9 cellular contexts compared by ENCODE assay signal in genomic region chr14:22112004-22112403, GRCh38.
DNase-seq lines count a peak whose midpoint lies in the region; ATAC-seq and TF ChIP-seq lines count a peak whose summit lies in the region.
"Had no signal": no experiment of that assay in that cellular context is flagged by ENCODE, and none has a peak within 500 bp of the region (broad histone marks: within the 10 kb centered on the region; RNA-seq: fewer than 3 reads in every experiment).

No MANE protein-coding gene starts in this region.

- peak overlapping the region; percentile 93 for H3K27ac Mint-ChIP-seq in activated naive CD8-positive, alpha-beta T cell
- H3K27ac Mint-ChIP-seq in nephron progenitor cell, result no peak overlapping the region

- H3K9me3 Mint-ChIP-seq in activated naive CD8-positive, alpha-beta T cell (ENCODE audit: low read depth), result no peaks in the 10 kb centered on the region
- H3K9me3 Mint-ChIP-seq in nephron progenitor cell, result no peaks in the 10 kb centered on the region

- H3K4me2 ChIP-seq in OCI-LY3 (ENCODE audit: low read length), result peak overlapping the region; percentile 44

- H3K27ac ChIP-seq in OCI-LY3 (ENCODE audit: low read length), result no peak overlapping the region
- H3K27ac ChIP-seq in gastrocnemius medialis, result no peak overlapping the region

- no peaks in the 10 kb centered on the region for H3K36me3 Mint-ChIP-seq in activated naive CD8-positive, alpha-beta T cell
- H3K36me3 Mint-ChIP-seq in nephron progenitor cell (ENCODE audit: low read depth), result no peaks in the 10 kb centered on the region

- H3K4me1 Mint-ChIP-seq in activated naive CD8-positive, alpha-beta T cell (ENCODE audit: low read depth), result peaks cover 17% of the 10 kb centered on the region
- no peaks in the 10 kb centered on the region for H3K4me1 Mint-ChIP-seq in nephron progenitor cell

- H4K20me1 ChIP-seq in OCI-LY3 (ENCODE audit: insufficient read depth, low read length), result no peaks in the 10 kb centered on the region

- no peaks in the 10 kb centered on the region for H3K27me3 ChIP-seq in GM06990 (replicated peaks; ENCODE audit: control insufficient read depth, insufficient read depth, low read length)
- H3K27me3 ChIP-seq in OCI-LY3 (ENCODE audit: low read depth, low read length), result peaks cover 2% of the 10 kb centered on the region; the same call in 1 of the 2 replicates
- no peaks in the 10 kb centered on the region for H3K27me3 ChIP-seq in gastrocnemius medialis

- H3K9me3 ChIP-seq in OCI-LY3 (ENCODE audit: insufficient read depth, low read length) (no peaks in the 10 kb centered on the region), gastrocnemius medialis (no peaks in the 10 kb centered on the region)

- no peaks in the 10 kb centered on the region for H3K79me2 ChIP-seq in OCI-LY3 (ENCODE audit: low read length)

- in situ Hi-C loops in gastrocnemius medialis (cut with MboI; ENCODE audit: low sequenced_read_pairs in 4 of 4), result no loop called here

- TF ChIP-seq CTCF in GM06990 (IDR thresholded peaks at IDR 0.05; ENCODE audit: insufficient read depth, low read length, poor library complexity, severe bottlenecking) (peak; percentile 67), OCI-LY3 (IDR thresholded peaks at IDR 0.05; ENCODE audit: low read depth, low read length) (peak; percentile 86), nephron progenitor cell (IDR thresholded peaks at IDR 0.05) (peak; percentile 54), gastrocnemius medialis (IDR thresholded peaks at IDR 0.05 in 4 of 5, conservative IDR thresholded peaks at IDR 0.05 in 1 of 5) (peak in 1 of 5 experiments; percentile 38)

- H3K4me3 ChIP-seq in GM06990 (replicated peaks; ENCODE audit: low read depth, low read length), result no peak overlapping the region
- peak overlapping the region; percentile 12; the same call in 1 of the 2 replicates for H3K4me3 ChIP-seq in OCI-LY3 (ENCODE audit: low read length)
- H3K4me3 ChIP-seq in gastrocnemius medialis, result no peak overlapping the region
- H3K4me3 ChIP-seq: lung had no signal

- no peak overlapping the region for H3K9ac ChIP-seq in OCI-LY3 (ENCODE audit: low read length)

- H3K4me1 ChIP-seq in OCI-LY3 (ENCODE audit: low read length) (peaks cover 31% of the 10 kb centered on the region), gastrocnemius medialis (no peaks in the 10 kb centered on the region)

- no peak overlapping the region for H2AFZ ChIP-seq in OCI-LY3 (ENCODE audit: low read depth, low read length)

- H3K4me3 Mint-ChIP-seq in activated naive CD8-positive, alpha-beta T cell, result peak overlapping the region; percentile 76
- H3K4me3 Mint-ChIP-seq in nephron progenitor cell, result no peak overlapping the region

- no peaks in the 10 kb centered on the region for H3K27me3 Mint-ChIP-seq in activated naive CD8-positive, alpha-beta T cell
- H3K27me3 Mint-ChIP-seq in nephron progenitor cell (ENCODE audit: low read depth, poor library complexity), result no peaks in the 10 kb centered on the region

- intact Hi-C loops in gastrocnemius medialis (cut with DNase I; ENCODE audit: low total_unique reads), result no loop called here

- DNase-seq in GM06990 (ENCODE audit: extremely low read depth, insufficient read length) (no peak), nephron progenitor cell (peak; percentile 65), gastrocnemius medialis (no peak), NCI-H345 treated with DMSO at 0.1 percent for 48 hours (lab: John Stamatoyannopoulos, UW; ENCODE audit: unreplicated experiment) (no peak)

- ATAC-seq in gastrocnemius medialis (no peak), GM18520 (IDR thresholded peaks at IDR 0.05; ENCODE audit: unreplicated experiment) (no peak), GM21526 (IDR thresholded peaks at IDR 0.05; ENCODE audit: low FRiP score, unreplicated experiment) (no peak)

- no peak for TF ChIP-seq POLR2A in gastrocnemius medialis (IDR thresholded peaks at IDR 0.05)

- H3K36me3 ChIP-seq in GM06990 (ENCODE audit: control insufficient read depth, insufficient read depth, low read length) (no peaks in the 10 kb centered on the region), OCI-LY3 (replicated peaks; ENCODE audit: low read depth, low read length) (no peaks in the 10 kb centered on the region), gastrocnemius medialis (no peaks in the 10 kb centered on the region)
